Comparison of ENCODE assay signal across 28 cellular contexts in the genomic region with DNA sequence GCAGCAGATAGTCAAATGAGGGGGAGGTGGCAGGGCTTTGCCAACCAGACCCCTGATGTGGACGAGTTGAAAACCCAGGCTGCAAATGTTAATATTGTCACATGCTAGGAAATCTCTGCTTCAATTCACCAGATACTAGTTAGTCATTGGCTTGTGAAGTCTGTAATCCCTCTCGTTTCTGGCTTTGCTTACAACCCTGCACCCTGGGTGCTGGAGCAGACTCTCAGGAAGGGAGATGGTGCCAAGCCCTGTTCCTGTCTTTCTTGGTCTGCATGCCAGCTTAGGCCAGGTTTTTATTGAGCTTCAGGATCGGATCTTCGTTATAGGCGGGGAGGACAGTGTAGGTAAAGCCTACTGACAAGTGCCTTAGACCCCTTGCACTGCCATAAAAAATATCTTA.
"Had no signal": no experiment of that assay in that cellular context is flagged by ENCODE, and none has a peak within 500 bp of the region (broad histone marks: within the 10 kb centered on the region; RNA-seq: fewer than 3 reads in every experiment).

No MANE protein-coding gene starts in this region.

- H3K4me2 ChIP-seq: hepatocyte had no signal

- ATAC-seq: activated CD4-positive, alpha-beta T cell treated with anti-CD3 and anti-CD28 coated beads for 36 hours; activated CD8-positive, alpha-beta memory T cell treated with anti-CD3 and anti-CD28 coated beads, Interleukin-2, amount 10 ng/mL, durations not matched to agents 7 days and 5 days; activated CD8-positive, alpha-beta T cell treated with anti-CD3 and anti-CD28 coated beads, Interleukin-2, amount 10 ng/mL, durations not matched to agents 7 days and 5 days; gastroesophageal sphincter; natural killer cell; right lobe of liver; stimulated activated memory B cell treated with anti-CD40 and anti-IgM and Interleukin-4, amounts not matched to agents 10 μg/mL and 1 μg/mL and 100 μg/mL, for 72 hours had no signal

- H3K79me2 ChIP-seq: hepatocyte had no signal

- H3K27me3 ChIP-seq: colonic mucosa, gastroesophageal sphincter, hepatocyte, right lobe of liver, suprapubic skin, transverse colon had no signal

- FAIRE-seq: bronchial epithelial cell, urothelium cell line had no signal

- H3K9me3 Mint-ChIP-seq: activated naive CD4-positive, alpha-beta T cell treated with anti-CD3 and anti-CD28 coated beads for 36 hours; central memory CD8-positive, alpha-beta T cell; natural killer cell; stimulated activated memory B cell treated with anti-CD40 and anti-IgM and Interleukin-4, amounts not matched to agents 10 μg/mL and 1 μg/mL and 100 μg/mL, for 72 hours; T-helper 2 cell treated with Interferon-gamma antibody and Interleukin-4, amounts not matched to agents 5 μg/mL and 100 μg/mL, for 36 hours had no signal

- H3K9me3 ChIP-seq: colonic mucosa, gastroesophageal sphincter, left ventricle myocardium inferior, right lobe of liver, suprapubic skin, transverse colon had no signal

- H3K4me3 ChIP-seq: colonic mucosa, gastroesophageal sphincter, hepatocyte, left ventricle myocardium inferior, lung, right lobe of liver, skin epidermis, suprapubic skin, transverse colon had no signal

- H3K27ac Mint-ChIP-seq: activated CD4-positive, alpha-beta T cell treated with anti-CD3 and anti-CD28 coated beads for 36 hours; activated CD8-positive, alpha-beta T cell treated with anti-CD3 and anti-CD28 coated beads, Interleukin-2, amount 10 ng/mL, durations not matched to agents 7 days and 5 days; activated naive CD4-positive, alpha-beta T cell treated with anti-CD3 and anti-CD28 coated beads for 36 hours; natural killer cell; progenitor cell of endocrine pancreas; stimulated activated memory B cell treated with anti-CD40 and anti-IgM and Interleukin-4, amounts not matched to agents 10 μg/mL and 1 μg/mL and 100 μg/mL, for 72 hours; T-helper 2 cell treated with Interferon-gamma antibody and Interleukin-4, amounts not matched to agents 5 μg/mL and 100 μg/mL, for 36 hours had no signal

- DNase-seq: activated CD4-positive, alpha-beta T cell treated with anti-CD3 and anti-CD28 coated beads for 36 hours; activated CD4-positive, CD25-positive, alpha-beta regulatory T cell; activated CD8-positive, alpha-beta memory T cell treated with anti-CD3 and anti-CD28 coated beads, Interleukin-2, amount 10 ng/mL, durations not matched to agents 7 days and 5 days; activated CD8-positive, alpha-beta T cell treated with anti-CD3 and anti-CD28 coated beads, Interleukin-2, amount 10 ng/mL, durations not matched to agents 7 days and 5 days; activated effector memory CD4-positive, alpha-beta T cell treated with Interleukin-2 at 50 U/mL for 16 hours; activated naive CD4-positive, alpha-beta T cell treated with anti-CD3 and anti-CD28 coated beads for 36 hours; amygdala; effector CD8-positive, alpha-beta T cell; islet precursor cell; left ventricle myocardium inferior; mesendoderm; natural killer cell; right lobe of liver; stimulated activated CD4-positive, alpha-beta T cell treated with anti-CD3 and anti-CD28 coated beads, Interleukin-4, amount 100 ng/mL, for 24 hours; T-helper 1 cell had no signal

- H3K36me3 ChIP-seq: colonic mucosa, left ventricle myocardium inferior, right lobe of liver had no signal

- H3K4me3 Mint-ChIP-seq: activated CD4-positive, alpha-beta T cell treated with anti-CD3 and anti-CD28 coated beads for 36 hours; activated CD8-positive, alpha-beta memory T cell treated with anti-CD3 and anti-CD28 coated beads, Interleukin-2, amount 10 ng/mL, durations not matched to agents 7 days and 5 days; activated CD8-positive, alpha-beta T cell treated with anti-CD3 and anti-CD28 coated beads, Interleukin-2, amount 10 ng/mL, durations not matched to agents 7 days and 5 days; activated naive CD4-positive, alpha-beta T cell treated with anti-CD3 and anti-CD28 coated beads for 36 hours; central memory CD8-positive, alpha-beta T cell; natural killer cell; stimulated activated memory B cell treated with anti-CD40 and anti-IgM and Interleukin-4, amounts not matched to agents 10 μg/mL and 1 μg/mL and 100 μg/mL, for 72 hours; T-helper 2 cell treated with Interferon-gamma antibody and Interleukin-4, amounts not matched to agents 5 μg/mL and 100 μg/mL, for 36 hours had no signal

- H3K4me1 ChIP-seq: colonic mucosa, right lobe of liver had no signal

- H3K36me3 Mint-ChIP-seq: natural killer cell had no signal

- H3K27ac ChIP-seq: colonic mucosa, gastroesophageal sphincter, hepatocyte, left ventricle myocardium inferior, right lobe of liver, skin epidermis, suprapubic skin, transverse colon had no signal

- H2AFZ ChIP-seq: hepatocyte had no signal
